In genomic region chr11:116234989-116235567, GRCh38 we compare ENCODE assay signal across 16 cellular contexts.
DNase-seq lines count a peak whose midpoint lies in the region; ATAC-seq and TF ChIP-seq lines count a peak whose summit lies in the region.
"Had no signal": no experiment of that assay in that cellular context is flagged by ENCODE, and none has a peak within 500 bp of the region (broad histone marks: within the 10 kb centered on the region; RNA-seq: fewer than 3 reads in every experiment).

No MANE protein-coding gene starts in this region.

- H3K9me3 ChIP-seq in uterus: no peaks in the 10 kb centered on the region
- H3K9me3 ChIP-seq: SJSA1 had no signal

- intact Hi-C loops in uterus (cut with DNase I; ENCODE audit: low total_unique reads): no loop called here

- DNase-seq in COLO668 (lab: John Stamatoyannopoulos, UW; ENCODE audit: unreplicated experiment) (peak; percentile 32), ELF-1 (ENCODE audit: low read depth, low spot score) (peak; percentile 89), NCI-H2081 treated with DMSO at 0.1 percent for 48 hours (lab: John Stamatoyannopoulos, UW) (peak; percentile 49), iPS-NIHi11 (ENCODE audit: low spot score) (peak; percentile 39), uterus (no peak), NOMO-1 treated with dmso at 0.1 percent for 144 hours (lab: John Stamatoyannopoulos, UW; ENCODE audit: unreplicated experiment) (no peak)
- DNase-seq in stimulated activated effector memory CD8-positive, alpha-beta T cell treated with anti-CD3 and anti-CD28 coated beads, Interleukin-12 subunit alpha, Interleukin-12 subunit beta, amount 100 ng/mL, for 72 hours (ENCODE audit: low spot score in 2 of 2): no peak
- DNase-seq in activated CD8-positive, alpha-beta memory T cell treated with anti-CD3 and anti-CD28 coated beads, Interleukin-2, amount 50 U/mL, for 48 hours: no peak
- DNase-seq: ACHN; CD4-positive, CD25-positive, alpha-beta regulatory T cell; MV-4-11; NCI-H2029; NCI-H226; T1000 had no signal

- H3K27ac Mint-ChIP-seq in stimulated activated effector memory CD8-positive, alpha-beta T cell treated with anti-CD3 and anti-CD28 coated beads, Interleukin-12 subunit alpha, Interleukin-12 subunit beta, amount 100 ng/mL, for 72 hours: no peak overlapping the region
- H3K27ac Mint-ChIP-seq: CD4-positive, CD25-positive, alpha-beta regulatory T cell had no signal

- H3K36me3 Mint-ChIP-seq in stimulated activated effector memory CD8-positive, alpha-beta T cell treated with anti-CD3 and anti-CD28 coated beads, Interleukin-12 subunit alpha, Interleukin-12 subunit beta, amount 100 ng/mL, for 72 hours: no peaks in the 10 kb centered on the region
- H3K36me3 Mint-ChIP-seq: CD4-positive, CD25-positive, alpha-beta regulatory T cell had no signal

- no peak for TF ChIP-seq POLR2A in uterus (IDR thresholded peaks at IDR 0.05)

- H3K4me3 Mint-ChIP-seq in stimulated activated effector memory CD8-positive, alpha-beta T cell treated with anti-CD3 and anti-CD28 coated beads, Interleukin-12 subunit alpha, Interleukin-12 subunit beta, amount 100 ng/mL, for 72 hours: no peak overlapping the region
- H3K4me3 Mint-ChIP-seq: CD4-positive, CD25-positive, alpha-beta regulatory T cell had no signal

- no peak for TF ChIP-seq CTCF in uterus (IDR thresholded peaks at IDR 0.05)

- no peaks in the 10 kb centered on the region for H3K4me1 ChIP-seq in uterus
- H3K4me1 ChIP-seq: SJSA1 had no signal

- H3K9me3 Mint-ChIP-seq in stimulated activated effector memory CD8-positive, alpha-beta T cell treated with anti-CD3 and anti-CD28 coated beads, Interleukin-12 subunit alpha, Interleukin-12 subunit beta, amount 100 ng/mL, for 72 hours: peaks cover 3% of the 10 kb centered on the region

- no peaks in the 10 kb centered on the region for H3K36me3 ChIP-seq in uterus
- H3K36me3 ChIP-seq: SJSA1 had no signal

- no peak for ATAC-seq in stimulated activated effector memory CD8-positive, alpha-beta T cell treated with anti-CD3 and anti-CD28 coated beads, Interleukin-12 subunit alpha, Interleukin-12 subunit beta, amount 100 ng/mL, for 72 hours

- no peaks in the 10 kb centered on the region for H3K4me1 Mint-ChIP-seq in stimulated activated effector memory CD8-positive, alpha-beta T cell treated with anti-CD3 and anti-CD28 coated beads, Interleukin-12 subunit alpha, Interleukin-12 subunit beta, amount 100 ng/mL, for 72 hours
- H3K4me1 Mint-ChIP-seq: CD4-positive, CD25-positive, alpha-beta regulatory T cell had no signal

- no peak overlapping the region for H3K4me3 ChIP-seq in uterus
- H3K4me3 ChIP-seq: SJSA1 had no signal

- no peaks in the 10 kb centered on the region for H3K27me3 ChIP-seq in uterus
- H3K27me3 ChIP-seq: SJSA1 had no signal

- no peak overlapping the region for H3K27ac ChIP-seq in uterus
- H3K27ac ChIP-seq: RWPE1, SJSA1 had no signal

Comparison
In these comparisons a context has a peak if more than half of its experiments do, and no peak if none do; other contexts are left out.
1. DNase-seq: peak in COLO668 (single experiment), ELF-1 (single experiment), NCI-H2081 treated with DMSO at 0.1 percent for 48 hours (single experiment) and iPS-NIHi11 (single experiment); none in stimulated activated effector memory CD8-positive, alpha-beta T cell treated with anti-CD3 and anti-CD28 coated beads, Interleukin-12 subunit alpha, Interleukin-12 subunit beta, amount 100 ng/mL, for 72 hours (0 of 2), uterus (0 of 2), activated CD8-positive, alpha-beta memory T cell treated with anti-CD3 and anti-CD28 coated beads, Interleukin-2, amount 50 U/mL, for 48 hours (single experiment) and NOMO-1 treated with dmso at 0.1 percent for 144 hours (single experiment).